Comparison of ENCODE assay signal across 8 cellular contexts in genomic region chr17:58329808-58330543, GRCh38. TPM values are rescaled to one million over a fixed set of nuclear protein-coding genes. Genes with fewer than 3 reads are reported as not detected.
DNase-seq lines count a peak whose midpoint lies in the region; ATAC-seq, FAIRE-seq and TF ChIP-seq lines count a peak whose summit lies in the region.

No MANE protein-coding gene starts in this region.

- TF ChIP-seq POLR2A in upper lobe of left lung (IDR thresholded peaks at IDR 0.05) = peak in 1 of 4 donors; percentile 1

- 54 to 56% methylated on average over 4 of the region's 4 CpGs for WGBS in upper lobe of left lung, 2 donors
- WGBS in H9 (ENCODE audit: extremely low coverage, insufficient read length, low lambda C conversion rate) = no CpG with 5 or more reads among the region's 4 CpGs

- no peaks in the 10 kb centered on the region for H4K20me1 ChIP-seq in H9 (ENCODE audit: control insufficient read depth, insufficient read depth, insufficient read length)

- no peak overlapping the region for H3K4me2 ChIP-seq in H9 (ENCODE audit: insufficient read depth, insufficient read length, low read length)

- H2BK12ac ChIP-seq in H9 (ENCODE audit: insufficient read length, low read depth, low read length) = no peak overlapping the region

- DNase-seq in GM12864 (ENCODE audit: low read depth) = peak; percentile 93
- DNase-seq in NOMO-1 (lab: John Stamatoyannopoulos, UW; ENCODE audit: unreplicated experiment in 2 of 2) = peak; percentile 80 to 95
- no peak for DNase-seq in central memory CD8-positive, alpha-beta T cell (ENCODE audit: low spot score in 2 of 2)
- DNase-seq in upper lobe of left lung = no peak
- no peak for DNase-seq in H9
- no peak for DNase-seq in RCC 7860 (ENCODE audit: low spot score)

- no peak for FAIRE-seq in RCC 7860 (lab: Jason Lieb, UNC)

- no peaks in the 10 kb centered on the region for H3K9me3 Mint-ChIP-seq in central memory CD8-positive, alpha-beta T cell
- H3K9me3 Mint-ChIP-seq in H9 = no peaks in the 10 kb centered on the region

- H3K27ac ChIP-seq in upper lobe of left lung (peak overlapping the region; percentile 87 to 95 (median 92)), H9 (ENCODE audit: insufficient read length, low read depth, low read length) (no peak overlapping the region)

- peak overlapping the region; percentile 91 for H3K27ac Mint-ChIP-seq in central memory CD8-positive, alpha-beta T cell (ENCODE audit: low read depth)
- no peak overlapping the region for H3K27ac Mint-ChIP-seq in H9

- no peak overlapping the region for H3K56ac ChIP-seq in H9 (ENCODE audit: insufficient read length, low read depth, low read length)

- no peaks in the 10 kb centered on the region for H3K79me1 ChIP-seq in H9 (ENCODE audit: insufficient read depth, low read depth, low read length, poor library complexity, severe bottlenecking)

- TF ChIP-seq EP300 in upper lobe of left lung (IDR thresholded peaks at IDR 0.05) = no peak

- H3K4ac ChIP-seq in H9 (ENCODE audit: low read depth, low read length) = no peak overlapping the region

- H4K8ac ChIP-seq in H9 (replicated peaks; ENCODE audit: insufficient read length, low read depth, low read length) = no peak overlapping the region

- no peak overlapping the region for H2AFZ ChIP-seq in H9 (ENCODE audit: low read length)

- no peak overlapping the region for H2BK15ac ChIP-seq in H9 (ENCODE audit: low read depth, low read length)

- H3K27me3 ChIP-seq in upper lobe of left lung = peaks cover 0 to 5% (median 0%) of the 10 kb centered on the region in 4 donors
- no peaks in the 10 kb centered on the region for H3K27me3 ChIP-seq in H9 (ENCODE audit: insufficient read depth, low read length)

- peaks cover 1% of the 10 kb centered on the region for H3K23me2 ChIP-seq in H9 (ENCODE audit: insufficient read length, low read depth, low read length, poor library complexity, severe bottlenecking)

- H3K79me2 ChIP-seq in H9 (ENCODE audit: insufficient read depth, low read length) = no peaks in the 10 kb centered on the region

- no peak overlapping the region for H3K18ac ChIP-seq in H9 (ENCODE audit: insufficient read length, low read depth, low read length)

- H3K36me3 ChIP-seq in upper lobe of left lung = no peaks in the 10 kb centered on the region

- H3K4me3 Mint-ChIP-seq in central memory CD8-positive, alpha-beta T cell = peak overlapping the region; percentile 85
- no peak overlapping the region for H3K4me3 Mint-ChIP-seq in H9

- H3K14ac ChIP-seq in H9 (ENCODE audit: insufficient read depth, low read length) = no peak overlapping the region

- H3K4me1 ChIP-seq in upper lobe of left lung (peaks cover 6 to 25% (median 18%) of the 10 kb centered on the region in 4 donors), H9 (ENCODE audit: insufficient read depth, low read length) (peaks cover 5% of the 10 kb centered on the region; the same call in 1 of the 2 replicates)

- H3K4me3 ChIP-seq in GM12864 (ENCODE audit: low read depth, low read length) (peak overlapping the region; percentile 97), upper lobe of left lung (peak overlapping the region in 3 of 4 donors; percentile 43 to 70 (median 58))

- H3K9me3 ChIP-seq in upper lobe of left lung = no peaks in the 10 kb centered on the region
- H3K9me3 ChIP-seq in H9 (ENCODE audit: control insufficient read depth, low read depth, low read length) = no peaks in the 10 kb centered on the region

- no peak overlapping the region for H2BK120ac ChIP-seq in H9 (ENCODE audit: low read depth, low read length, poor library complexity, severe bottlenecking)

- H2BK5ac ChIP-seq in H9 (ENCODE audit: insufficient read length, low read length) = no peak overlapping the region

- no peak for TF ChIP-seq CTCF in GM12864 (IDR thresholded peaks at IDR 0.05; ENCODE audit: low read depth, low read length, missing control alignments)
- TF ChIP-seq CTCF in upper lobe of left lung (IDR thresholded peaks at IDR 0.05) = no peak
- no peak for TF ChIP-seq CTCF in H9 (conservative IDR thresholded peaks at IDR 0.05)

- no peak overlapping the region for H3K9ac ChIP-seq in H9 (ENCODE audit: extremely low read depth, insufficient read length, low read length)

- ATAC-seq in HG02623 (IDR thresholded peaks at IDR 0.05; ENCODE audit: unreplicated experiment) (peak; percentile 7), upper lobe of left lung (ENCODE audit: low FRiP score in 2 of 2) (no peak), HG02970 (IDR thresholded peaks at IDR 0.05; ENCODE audit: low FRiP score, unreplicated experiment) (no peak)
- peak; percentile 1 for ATAC-seq in central memory CD8-positive, alpha-beta T cell (replicated peaks; ENCODE audit: extremely low read depth, poor library complexity, severe bottlenecking)

- no peak overlapping the region for H2AK5ac ChIP-seq in H9 (ENCODE audit: insufficient read length, low read length)

- no peak overlapping the region for H4K5ac ChIP-seq in H9 (ENCODE audit: insufficient read length, low read depth, low read length)

- H3K23ac ChIP-seq in H9 (ENCODE audit: insufficient read length, low read depth, low read length) = no peak overlapping the region

- H4K91ac ChIP-seq in H9 (ENCODE audit: insufficient read length, low read depth, low read length) = no peak overlapping the region

- H3K27me3 Mint-ChIP-seq in central memory CD8-positive, alpha-beta T cell = no peaks in the 10 kb centered on the region
- peaks cover 18% of the 10 kb centered on the region for H3K27me3 Mint-ChIP-seq in H9 (ENCODE audit: low read depth)

- H3T11ph ChIP-seq in H9 (ENCODE audit: low read length) = no peak overlapping the region

- H3K4me1 Mint-ChIP-seq in central memory CD8-positive, alpha-beta T cell = peaks cover 75% of the 10 kb centered on the region
- H3K4me1 Mint-ChIP-seq in H9 = peaks cover 43 to 55% of the 10 kb centered on the region in 2 experiments

- H3K36me3 Mint-ChIP-seq in central memory CD8-positive, alpha-beta T cell (ENCODE audit: insufficient read depth) = peaks cover 67% of the 10 kb centered on the region
- no peaks in the 10 kb centered on the region; a peak in 1 of 7 replicates for H3K36me3 Mint-ChIP-seq in H9 (ENCODE audit: insufficient read depth in 1 of 3, low read depth in 3 of 3)

- H2BK20ac ChIP-seq in H9 (ENCODE audit: low read depth, low read length, poor library complexity, severe bottlenecking) = no peak overlapping the region

RNA-seq across cellular contexts. Expression of gene TSPOAP1, which starts 1.4 kb away (rescaled TPM):
- total RNA-seq in upper lobe of left lung = 10 to 100 TPM; 14.0 to 50.3 (median 24.1) TPM
- total RNA-seq in H9 (2021) = 17.3 and 19.0 TPM in 2 replicates

RNA-seq across cellular contexts. Expression of gene SUPT4H1, which starts 22.0 kb away (rescaled TPM):
- total RNA-seq in upper lobe of left lung (10 to 100 TPM; 22.0 to 80.5 (median 40.4) TPM), H9 (2021) (107 and 109 TPM in 2 replicates)

RNA-seq across cellular contexts. Expression of gene MPO, which starts 49.2 kb away (rescaled TPM):
- total RNA-seq in upper lobe of left lung = 1 to 10 TPM in 4 of 6 donors, under 1 TPM in 2; 0.71 to 4.6 (median 1.0) TPM
- not detected in 2 replicates for total RNA-seq in H9 (2021)

Comparison
In these comparisons a context has a peak if more than half of its experiments do, and no peak if none do; other contexts are left out.
1. DNase-seq: peak in GM12864 (single experiment) and NOMO-1 (2 of 2); none in central memory CD8-positive, alpha-beta T cell (0 of 2), upper lobe of left lung (0 of 2), H9 (single experiment) and RCC 7860 (single experiment).
2. ATAC-seq: peak in HG02623 (single experiment) and central memory CD8-positive, alpha-beta T cell (single experiment); none in upper lobe of left lung (0 of 2) and HG02970 (single experiment).